ENCODE assay signal across 22 cellular contexts in genomic region chr1:18996548-18997177, GRCh38. TPM values are rescaled to one million over a fixed set of nuclear protein-coding genes. Genes with fewer than 3 reads are reported as not detected.
DNase-seq lines count a peak whose midpoint lies in the region; ATAC-seq and TF ChIP-seq lines count a peak whose summit lies in the region.
"Had no signal": no experiment of that assay in that cellular context is flagged by ENCODE, and none has a peak within 500 bp of the region (broad histone marks: within the 10 kb centered on the region; RNA-seq: fewer than 3 reads in every experiment).

No MANE protein-coding gene starts in this region.

- no peak for TF ChIP-seq CTCF in HEK293 (tag by site-specific recombination; IDR thresholded peaks at IDR 0.05)
- TF ChIP-seq CTCF in BE2C (IDR thresholded peaks at IDR 0.05; ENCODE audit: low read depth, low read length), result no peak

- no peak overlapping the region for H2AK5ac ChIP-seq in neuronal stem cell (ENCODE audit: low read depth, low read length)

- H3K27ac Mint-ChIP-seq in central memory CD8-positive, alpha-beta T cell (ENCODE audit: low read depth), result peak overlapping the region; percentile 23
- H3K27ac Mint-ChIP-seq in natural killer cell treated with Interleukin-12 subunit alpha and Interleukin-12 subunit beta and Interleukin-15 and Interleukin-18, amount 100 ng/mL, for 72 hours, result no peak overlapping the region
- H3K27ac Mint-ChIP-seq: B cell had no signal

- WGBS in neuronal stem cell (ENCODE audit: extremely low coverage in 2 of 2, insufficient read length in 2 of 2, insufficient replicate concordance in 1 of 2), 2 donors, result no CpG with 5 or more reads among the region's 6 CpGs

- H3K4me1 Mint-ChIP-seq in central memory CD8-positive, alpha-beta T cell, result peaks cover 13% of the 10 kb centered on the region
- H3K4me1 Mint-ChIP-seq in natural killer cell treated with Interleukin-12 subunit alpha and Interleukin-12 subunit beta and Interleukin-15 and Interleukin-18, amount 100 ng/mL, for 72 hours (ENCODE audit: low read depth in 2 of 2), result peaks cover 11 to 12% of the 10 kb centered on the region in 2 donors
- H3K4me1 Mint-ChIP-seq: B cell, IgD-negative memory B cell had no signal

- no peak overlapping the region for H2AFZ ChIP-seq in neuronal stem cell (ENCODE audit: low read length)
- H2AFZ ChIP-seq: GM23248 had no signal

- no peak overlapping the region for H3K18ac ChIP-seq in neuronal stem cell (ENCODE audit: low read length)

- H3K4me3 ChIP-seq in HEK293 (ENCODE audit: low read depth, low read length) (no peak overlapping the region), neuronal stem cell (ENCODE audit: low read length in 2 of 2) (no peak overlapping the region), BE2C (ENCODE audit: low read depth, low read length) (no peak overlapping the region)
- H3K4me3 ChIP-seq: GM23248, HAP-1, SJSA1 had no signal

- H2BK12ac ChIP-seq in neuronal stem cell (ENCODE audit: low read length), result no peak overlapping the region

- H3K4ac ChIP-seq in neuronal stem cell (ENCODE audit: low read length), result no peak overlapping the region

- no peak overlapping the region for H2BK15ac ChIP-seq in neuronal stem cell (ENCODE audit: low read length)

- H3K4me1 ChIP-seq in HEK293 (ENCODE audit: control insufficient read depth, insufficient read depth, low read length) (no peaks in the 10 kb centered on the region), neuronal stem cell (ENCODE audit: control insufficient read depth in 2 of 2, insufficient read depth in 1 of 2, low read depth in 1 of 2, low read length in 2 of 2) (no peaks in the 10 kb centered on the region), BE2C (no peaks in the 10 kb centered on the region)
- H3K4me1 ChIP-seq: HAP-1 had no signal

- H4K8ac ChIP-seq in neuronal stem cell (ENCODE audit: low read depth, low read length), result no peak overlapping the region

- H3K14ac ChIP-seq in neuronal stem cell (ENCODE audit: low read length), result no peak overlapping the region

- no peaks in the 10 kb centered on the region for H3K27me3 Mint-ChIP-seq in central memory CD8-positive, alpha-beta T cell
- H3K27me3 Mint-ChIP-seq in natural killer cell treated with Interleukin-12 subunit alpha and Interleukin-12 subunit beta and Interleukin-15 and Interleukin-18, amount 100 ng/mL, for 72 hours, result peaks cover 11 to 26% of the 10 kb centered on the region in 2 donors

- H3K9ac ChIP-seq in neuronal stem cell (ENCODE audit: low read depth, low read length, poor library complexity), result no peak overlapping the region
- H3K9ac ChIP-seq: GM23248 had no signal

- H3K36me3 ChIP-seq in HEK293 (ENCODE audit: control insufficient read depth in 2 of 2, insufficient read depth in 1 of 2, low read length in 2 of 2) (no peaks in the 10 kb centered on the region), neuronal stem cell (replicated peaks in 1 of 2; ENCODE audit: control insufficient read depth in 2 of 2, insufficient read depth in 2 of 2, low read length in 2 of 2) (no peaks in the 10 kb centered on the region), BE2C (no peaks in the 10 kb centered on the region)
- H3K36me3 ChIP-seq: HAP-1, SJSA1 had no signal

- H3K9me3 Mint-ChIP-seq in central memory CD8-positive, alpha-beta T cell, result peaks cover 12% of the 10 kb centered on the region
- H3K9me3 Mint-ChIP-seq in natural killer cell treated with Interleukin-12 subunit alpha and Interleukin-12 subunit beta and Interleukin-15 and Interleukin-18, amount 100 ng/mL, for 72 hours, result peaks cover 4% of the 10 kb centered on the region

- no peaks in the 10 kb centered on the region for H3K9me3 ChIP-seq in HEK293 (ENCODE audit: control insufficient read depth, insufficient read depth, low read depth, low read length)
- H3K9me3 ChIP-seq in neuronal stem cell (replicated peaks in 1 of 2; ENCODE audit: control insufficient read depth in 2 of 2, insufficient read depth in 1 of 2, low read depth in 1 of 2, low read length in 2 of 2), result peaks cover under 1 to 4% of the 10 kb centered on the region in 2 donors
- H3K9me3 ChIP-seq in BE2C, result no peaks in the 10 kb centered on the region
- H3K9me3 ChIP-seq: HAP-1 had no signal

- no peak overlapping the region for H4K91ac ChIP-seq in neuronal stem cell (ENCODE audit: low read depth, low read length, poor library complexity)

- no peak overlapping the region for H2BK120ac ChIP-seq in neuronal stem cell (ENCODE audit: low read depth, low read length)

- H3K27me3 ChIP-seq in neuronal stem cell (ENCODE audit: control insufficient read depth in 3 of 3, insufficient read depth in 3 of 3, low read depth in 1 of 3, low read length in 3 of 3), result peaks cover 0 to 21% (median 0%) of the 10 kb centered on the region in 3 experiments
- no peaks in the 10 kb centered on the region for H3K27me3 ChIP-seq in BE2C
- H3K27me3 ChIP-seq: SJSA1 had no signal

- no peak for ATAC-seq in central memory CD8-positive, alpha-beta T cell (replicated peaks; ENCODE audit: extremely low read depth, poor library complexity, severe bottlenecking)
- ATAC-seq in natural killer cell treated with Interleukin-12 subunit alpha and Interleukin-12 subunit beta and Interleukin-15 and Interleukin-18, amount 100 ng/mL, for 72 hours, result peak; percentile 51 to 52
- ATAC-seq: Right ventricle myocardium inferior had no signal

- peak; percentile 44 for DNase-seq in activated CD8-positive, alpha-beta memory T cell treated with anti-CD3 and anti-CD28 coated beads, Interleukin-2, amount 50 U/mL, for 48 hours
- DNase-seq in activated CD8-positive, alpha-beta memory T cell treated with anti-CD3 and anti-CD28 coated beads for 24 hours, result no peak
- no peak for DNase-seq in central memory CD8-positive, alpha-beta T cell (ENCODE audit: low spot score in 2 of 2)
- no peak for DNase-seq in natural killer cell treated with Interleukin-12 subunit alpha and Interleukin-12 subunit beta and Interleukin-15 and Interleukin-18, amount 100 ng/mL, for 72 hours (ENCODE audit: low spot score)
- DNase-seq in neuronal stem cell (ENCODE audit: low spot score) (no peak), DMS153 treated with DMSO at 0.1 percent for 48 hours (lab: John Stamatoyannopoulos, UW; ENCODE audit: unreplicated experiment) (no peak), BE2C (no peak)
- DNase-seq: DMS79, GM23248, Karpas-422, NCI-H1417, NCI-H1694 treated with DMSO at 0.1 percent for 48 hours, NCI-H2081 treated with DMSO at 0.1 percent for 48 hours, NCI-H2171 treated with DMSO at 0.1 percent for 48 hours, NCI-H524 treated with DMSO at 0.1 percent for 48 hours, NCI-H82 had no signal

- H2BK5ac ChIP-seq in neuronal stem cell (ENCODE audit: low read length), result no peak overlapping the region

- no peak overlapping the region for H3K4me2 ChIP-seq in neuronal stem cell (ENCODE audit: insufficient read depth, low read length, poor library complexity, severe bottlenecking)

- no peak overlapping the region for H3K27ac ChIP-seq in HEK293 (ENCODE audit: extremely low read depth, low read depth, low read length)
- no peak overlapping the region for H3K27ac ChIP-seq in neuronal stem cell (replicated peaks; ENCODE audit: low read length)
- H3K27ac ChIP-seq: GM23248, SJSA1 had no signal

- no peaks in the 10 kb centered on the region for H3K79me1 ChIP-seq in neuronal stem cell (ENCODE audit: low read depth, low read length)

- POLR2A ChIA-PET in HEK293 (lab: Yijun Ruan, JAX), result no interaction called here

- CTCF ChIA-PET in HEK293 (lab: Yijun Ruan, JAX), result interaction anchor here (1.8 kb wide), 1 partner anchor 83 kb away, joined by 8 read pairs; no protein-coding TSS in a partner anchor

- no peaks in the 10 kb centered on the region for H3K36me3 Mint-ChIP-seq in central memory CD8-positive, alpha-beta T cell (ENCODE audit: insufficient read depth)
- peaks cover 22% of the 10 kb centered on the region for H3K36me3 Mint-ChIP-seq in natural killer cell treated with Interleukin-12 subunit alpha and Interleukin-12 subunit beta and Interleukin-15 and Interleukin-18, amount 100 ng/mL, for 72 hours

- H3K23ac ChIP-seq in neuronal stem cell (ENCODE audit: low read depth, low read length, poor library complexity), result no peak overlapping the region

- H3K4me3 Mint-ChIP-seq in central memory CD8-positive, alpha-beta T cell, result peak overlapping the region; percentile 21
- H3K4me3 Mint-ChIP-seq in natural killer cell treated with Interleukin-12 subunit alpha and Interleukin-12 subunit beta and Interleukin-15 and Interleukin-18, amount 100 ng/mL, for 72 hours, result no peak overlapping the region
- H3K4me3 Mint-ChIP-seq: B cell, IgD-negative memory B cell had no signal

TF ChIP-seq in HEK293, 187 proteins besides CTCF, POLR2A, EP300 and RAD21:
- TF ChIP-seq ZNF24 (tag by site-specific recombination; IDR thresholded peaks at IDR 0.05), result peak; percentile 26; the same call in 1 of the 2 replicates
- no peak for TF ChIP-seq ZNF747 (tag by site-specific recombination; IDR thresholded peaks at IDR 0.05)

RNA-seq across cellular contexts. Expression of gene IFFO2, which starts 40.2 kb away (rescaled TPM):
- total RNA-seq in natural killer cell treated with Interleukin-12 subunit alpha and Interleukin-12 subunit beta and Interleukin-15 and Interleukin-18, amount 100 ng/mL, for 72 hours, result 10 to 100 TPM; 23.5 to 44.2 TPM
- polyA plus RNA-seq in neuronal stem cell (2013, experiment 1 of 2), result 3.4 TPM
- polyA plus RNA-seq in neuronal stem cell (2013, experiment 2 of 2), result 3.3 TPM
- polyA plus RNA-seq in BE2C (2012; ENCODE audit: insufficient read depth, insufficient read length, low read depth), result 0.29 TPM
